ENCODE assay signal across 1 cellular context in the genomic region with DNA sequence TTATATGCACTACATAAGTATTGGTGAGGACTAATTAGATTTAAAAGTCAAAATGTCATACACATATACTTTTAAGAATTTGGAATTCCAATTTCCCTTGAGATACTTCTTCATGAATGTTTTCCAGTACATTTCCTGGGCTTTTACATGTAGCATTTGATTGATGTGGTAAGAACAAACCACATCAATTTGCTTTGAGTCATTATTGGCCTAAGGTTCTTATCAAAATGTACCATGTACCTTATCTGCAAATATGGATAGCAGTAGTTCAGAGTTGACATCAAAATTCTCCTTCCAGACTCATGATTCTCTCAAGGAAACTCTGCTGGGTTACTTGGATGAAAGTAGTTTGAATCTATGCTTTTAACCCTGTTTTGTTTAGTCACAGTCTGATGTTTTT.
TF ChIP-seq lines count a peak whose summit lies in the region.

No MANE protein-coding gene starts in this region.

TF ChIP-seq in A549, 52 proteins besides CTCF, POLR2A, EP300 and RAD21 (continued from another document):
- TF ChIP-seq, protein P1, sequence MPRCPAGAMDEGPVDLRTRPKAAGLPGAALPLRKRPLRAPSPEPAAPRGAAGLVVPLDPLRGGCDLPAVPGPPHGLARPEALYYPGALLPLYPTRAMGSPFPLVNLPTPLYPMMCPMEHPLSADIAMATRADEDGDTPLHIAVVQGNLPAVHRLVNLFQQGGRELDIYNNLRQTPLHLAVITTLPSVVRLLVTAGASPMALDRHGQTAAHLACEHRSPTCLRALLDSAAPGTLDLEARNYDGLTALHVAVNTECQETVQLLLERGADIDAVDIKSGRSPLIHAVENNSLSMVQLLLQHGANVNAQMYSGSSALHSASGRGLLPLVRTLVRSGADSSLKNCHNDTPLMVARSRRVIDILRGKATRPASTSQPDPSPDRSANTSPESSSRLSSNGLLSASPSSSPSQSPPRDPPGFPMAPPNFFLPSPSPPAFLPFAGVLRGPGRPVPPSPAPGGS (IDR thresholded peaks at IDR 0.05), result no peak
- no peak for TF ChIP-seq ZSCAN20 (CRISPR knock-in tag; IDR thresholded peaks at IDR 0.05)
- TF ChIP-seq ZFP36 (IDR thresholded peaks at IDR 0.05; ENCODE audit: borderline replicate concordance, partially characterized antibody), result no peak
